ENCODE assay signal across 8 cellular contexts in genomic region chr12:124466200-124467128, GRCh38.
A peak's percentile ranks its signal among the peaks of the same experiment; 100 is the strongest.
DNase-seq lines count a peak whose midpoint lies in the region; ATAC-seq, FAIRE-seq and TF ChIP-seq lines count a peak whose summit lies in the region.

No MANE protein-coding gene starts in this region.

- H3K4me3 ChIP-seq in DND-41 (ENCODE audit: low read depth in 1 of 2, low read length in 2 of 2): peak overlapping the region in 1 of 2 experiments; percentile 52; a peak in 2 of 4 replicates

- ATAC-seq in DND-41 (ENCODE audit: insufficient read depth, low read depth) (peak; percentile 98), GM21360 (IDR thresholded peaks at IDR 0.05; ENCODE audit: unreplicated experiment) (peak; percentile 97)

- CTCF ChIA-PET in Calu3 (lab: Charles Lee): no interaction called here

- H3K79me2 ChIP-seq in DND-41 (ENCODE audit: insufficient read depth, low read length): peaks cover 41% of the 10 kb centered on the region

- TF ChIP-seq CTCF in DND-41 (IDR thresholded peaks at IDR 0.05; ENCODE audit: borderline replicate concordance, extremely low read depth, low read length, poor library complexity, severe bottlenecking) (peak; percentile 72), endothelial cell (IDR thresholded peaks at IDR 0.05; ENCODE audit: unreplicated experiment) (no peak), Calu3 (IDR thresholded peaks at IDR 0.05; ENCODE audit: unreplicated experiment) (no peak)

- H3K27ac ChIP-seq in DND-41 (ENCODE audit: low read length): peak overlapping the region; percentile 90

- intact Hi-C loops in Calu3 (cut with micrococcal nuclease; ENCODE audit: unreplicated experiment): no loop called here

- H3K27me3 Mint-ChIP-seq in IgD-negative memory B cell (no peaks in the 10 kb centered on the region), endothelial cell (ENCODE audit: unreplicated experiment) (peaks cover 21% of the 10 kb centered on the region), Calu3 (ENCODE audit: unreplicated experiment) (no peaks in the 10 kb centered on the region)

- peak overlapping the region; percentile 37 for H3K9ac ChIP-seq in DND-41 (ENCODE audit: low read depth, low read length)

- H3K4me3 Mint-ChIP-seq in IgD-negative memory B cell (peak overlapping the region; percentile 72 to 91 (median 82)), endothelial cell (ENCODE audit: unreplicated experiment) (peak overlapping the region; percentile 13), Calu3 (ENCODE audit: low read depth, unreplicated experiment) (no peak overlapping the region)

- H3K4me2 ChIP-seq in DND-41 (ENCODE audit: insufficient read depth, low read length): peak overlapping the region; percentile 67

- H3K4me1 ChIP-seq in DND-41 (ENCODE audit: insufficient read depth, low read length): peaks cover 23% of the 10 kb centered on the region

- H3K9me3 Mint-ChIP-seq in IgD-negative memory B cell (peaks cover 0 to 2% (median 0%) of the 10 kb centered on the region in 3 donors), endothelial cell (ENCODE audit: unreplicated experiment) (no peaks in the 10 kb centered on the region), Calu3 (ENCODE audit: low read depth, unreplicated experiment) (no peaks in the 10 kb centered on the region)

- peaks cover 59% of the 10 kb centered on the region for H4K20me1 ChIP-seq in DND-41 (ENCODE audit: insufficient read depth, low read length)

- H3K27me3 ChIP-seq in DND-41 (ENCODE audit: insufficient read depth, low read length, poor library complexity): no peaks in the 10 kb centered on the region

- BruUV-seq in Calu3 (replicated peaks; lab: Mats Ljungman, UMichigan): no TSS peak

- FAIRE-seq in RCC 7860 (lab: Jason Lieb, UNC): no peak

- H2AFZ ChIP-seq in DND-41 (ENCODE audit: low read depth, low read length): peak overlapping the region; percentile 71

- H3K27ac Mint-ChIP-seq in IgD-negative memory B cell (peak overlapping the region; percentile 73 to 98 (median 95)), endothelial cell (ENCODE audit: unreplicated experiment) (peak overlapping the region; percentile 10), Calu3 (ENCODE audit: unreplicated experiment) (no peak overlapping the region)

- peaks cover 72% of the 10 kb centered on the region for H3K36me3 ChIP-seq in DND-41 (ENCODE audit: insufficient read depth, low read length)

- H3K4me1 Mint-ChIP-seq in IgD-negative memory B cell (peaks cover 24 to 41% (median 35%) of the 10 kb centered on the region in 3 donors), endothelial cell (ENCODE audit: unreplicated experiment) (no peaks in the 10 kb centered on the region), Calu3 (ENCODE audit: low read depth, unreplicated experiment) (no peaks in the 10 kb centered on the region)

- DNase-seq in DND-41 (peak; percentile 96), endothelial cell (ENCODE audit: low spot score) (no peak), Calu3 (no peak), RCC 7860 (ENCODE audit: low spot score) (no peak)
- DNase-seq in activated CD4-positive, alpha-beta T cell treated with anti-CD3 and anti-CD28 coated beads for 48 hours: peak; percentile 89
- DNase-seq in stimulated activated CD4-positive, alpha-beta T cell treated with anti-CD3 and anti-CD28 coated beads, Interleukin-1b, Interleukin-23, amount 100 ng/mL, for 24 hours (ENCODE audit: low read depth in 4 of 4, low spot score in 1 of 4): peak; percentile 50 to 81 (median 65)

- H3K36me3 Mint-ChIP-seq in IgD-negative memory B cell: peaks cover 10% of the 10 kb centered on the region
- H3K36me3 Mint-ChIP-seq in endothelial cell (ENCODE audit: low read depth, unreplicated experiment): peaks cover 54% of the 10 kb centered on the region
- peaks cover 70% of the 10 kb centered on the region for H3K36me3 Mint-ChIP-seq in Calu3 (ENCODE audit: insufficient read depth, unreplicated experiment)

- peaks cover 7% of the 10 kb centered on the region for H3K9me3 ChIP-seq in DND-41 (ENCODE audit: insufficient read depth, low read length, severe bottlenecking)

Comparison
In these comparisons a context has a peak if more than half of its experiments do, and no peak if none do; other contexts are left out.
1. DNase-seq: peak in DND-41 (single experiment), activated CD4-positive, alpha-beta T cell treated with anti-CD3 and anti-CD28 coated beads for 48 hours (single experiment) and stimulated activated CD4-positive, alpha-beta T cell treated with anti-CD3 and anti-CD28 coated beads, Interleukin-1b, Interleukin-23, amount 100 ng/mL, for 24 hours (4 of 4); none in endothelial cell (single experiment), Calu3 (single experiment) and RCC 7860 (single experiment).